In the genomic region with DNA sequence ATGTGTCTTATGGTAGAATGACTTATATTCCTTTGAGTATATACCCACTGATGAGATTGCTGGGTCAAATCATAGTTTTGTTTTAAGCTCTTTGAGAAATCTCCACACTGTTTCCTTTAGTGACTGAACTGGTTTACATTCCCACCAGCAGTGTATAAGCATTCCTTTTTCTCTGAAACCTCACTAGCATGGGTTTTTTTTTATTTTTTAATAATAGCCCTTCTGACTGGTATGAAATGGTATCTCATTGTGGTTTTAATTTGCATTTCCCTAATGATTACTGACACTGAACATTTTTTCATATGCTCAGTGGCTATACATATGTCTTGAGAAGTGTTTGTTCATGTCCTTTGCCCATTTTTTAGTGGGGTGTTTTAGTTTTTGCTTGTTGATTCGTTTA, we compare ENCODE assay signal across 34 cellular contexts.
"Had no signal": no experiment of that assay in that cellular context is flagged by ENCODE, and none has a peak within 500 bp of the region (broad histone marks: within the 10 kb centered on the region; RNA-seq: fewer than 3 reads in every experiment).

No MANE protein-coding gene starts in this region.

- H3K27ac Mint-ChIP-seq: activated CD4-positive, alpha-beta memory T cell treated with anti-CD3 and anti-CD28 coated beads, Interleukin-2, amount 10 ng/mL, durations not matched to agents 7 days and 5 days; activated naive CD4-positive, alpha-beta T cell treated with anti-CD3 and anti-CD28 coated beads for 36 hours; activated naive CD4-positive, alpha-beta T cell treated with anti-CD3 and anti-CD28 coated beads, Interleukin-2, amount 50 U/mL, for 72 hours; activated T-helper 2 cell treated with anti-CD3 and anti-CD28 coated beads, Interferon-gamma antibody, Interleukin-2, Interleukin-4, amounts not matched to agents 10 μg/mL and 5 μg/mL and 100 μg/mL, durations not matched to agents 14 hours and 24 hours and 36 hours had no signal

- H3K4me3 Mint-ChIP-seq: activated CD4-positive, alpha-beta memory T cell treated with anti-CD3 and anti-CD28 coated beads, Interleukin-2, amount 10 ng/mL, durations not matched to agents 7 days and 5 days; activated naive CD4-positive, alpha-beta T cell treated with anti-CD3 and anti-CD28 coated beads for 36 hours; central memory CD8-positive, alpha-beta T cell had no signal

- DNase-seq: activated CD4-positive, alpha-beta memory T cell treated with anti-CD3 and anti-CD28 coated beads, Interleukin-2, amount 10 ng/mL, durations not matched to agents 7 days and 5 days; activated CD4-positive, alpha-beta T cell treated with anti-CD3 and anti-CD28 coated beads for 1 hour; activated CD4-positive, alpha-beta T cell treated with anti-CD3 and anti-CD28 coated beads for 48 hours; activated CD4-positive, CD25-positive, alpha-beta regulatory T cell; activated gamma-delta T cell treated with Interleukin-2 at 50 U/mL for 16 hours; activated naive CD4-positive, alpha-beta T cell treated with anti-CD3 and anti-CD28 coated beads for 36 hours; activated T-cell treated with anti-CD3 and anti-CD28 coated beads, Interleukin-2, amount 50 U/mL, for 1 hour; anterior cingulate cortex; Kasumi-1; KG1; MM.1S; MV-4-11; NCI-H1092; NCI-H1436 treated with DMSO at 0.1 percent for 48 hours; NCI-H1694 treated with DMSO at 0.1 percent for 48 hours; NCI-H2029; NCI-H345; NCI-H526; NCI-H748 treated with DMSO at 0.1 percent for 48 hours; NK-92 treated with Interleukin-12 subunit alpha and Interleukin-12 subunit beta, amount 100 ng/mL, for 24 hours; PC-3; Peyer's patch; RPMI8226; SIG-M5; SW 1271; T-helper 1 cell; T-helper 2 cell; T-helper 9 cell; WERI-Rb-1 had no signal

- H3K4me3 ChIP-seq: cardiac muscle cell, Peyer's patch had no signal

- ATAC-seq: activated naive CD4-positive, alpha-beta T cell treated with anti-CD3 and anti-CD28 coated beads, Interleukin-2, amount 50 U/mL, for 72 hours; PC-3; Right ventricle myocardium inferior had no signal

- H3K27ac ChIP-seq: cardiac muscle cell, Peyer's patch, WERI-Rb-1 had no signal

- H3K9me3 ChIP-seq: Peyer's patch had no signal

- H3K27me3 ChIP-seq: cardiac muscle cell, Peyer's patch had no signal

- H3K4me1 Mint-ChIP-seq: activated CD4-positive, alpha-beta memory T cell treated with anti-CD3 and anti-CD28 coated beads, Interleukin-2, amount 10 ng/mL, durations not matched to agents 7 days and 5 days; central memory CD8-positive, alpha-beta T cell had no signal

- H3K27me3 Mint-ChIP-seq: activated CD4-positive, alpha-beta memory T cell treated with anti-CD3 and anti-CD28 coated beads, Interleukin-2, amount 10 ng/mL, durations not matched to agents 7 days and 5 days; central memory CD8-positive, alpha-beta T cell had no signal

- H3K4me1 ChIP-seq: Peyer's patch had no signal

- H3K36me3 ChIP-seq: cardiac muscle cell, Peyer's patch, WERI-Rb-1 had no signal
